25 cellular contexts compared by ENCODE assay signal in genomic region chr18:67728364-67728763, GRCh38.
"Had no signal": no experiment of that assay in that cellular context is flagged by ENCODE, and none has a peak within 500 bp of the region (broad histone marks: within the 10 kb centered on the region; RNA-seq: fewer than 3 reads in every experiment).

No MANE protein-coding gene starts in this region.

- ATAC-seq: effector memory CD8-positive, alpha-beta T cell; heart left ventricle; left cardiac atrium; left lung; naive thymus-derived CD4-positive, alpha-beta T cell; sciatic nerve; stimulated activated naive CD8-positive, alpha-beta T cell treated with anti-CD3 and anti-CD28 coated beads, Interleukin-15, amount 100 ng/mL, for 72 hours; upper lobe of right lung had no signal

- H3K9ac ChIP-seq: neural progenitor cell had no signal

- H2AFZ ChIP-seq: hepatocyte, neural progenitor cell had no signal

- H3K4me2 ChIP-seq: hepatocyte, neural progenitor cell, smooth muscle cell had no signal

- H3K27ac ChIP-seq: coronary artery, esophagus muscularis mucosa, heart left ventricle, hepatocyte, left lung, neural progenitor cell, prostate gland, right atrium auricular region, suprapubic skin, transverse colon, upper lobe of right lung, uterus had no signal

- FAIRE-seq: frontal cortex had no signal

- H3K4me1 ChIP-seq: esophagus muscularis mucosa, heart left ventricle, left lung, neural progenitor cell, prostate gland, right atrium auricular region, suprapubic skin, transverse colon, upper lobe of right lung, uterus had no signal

- H3K36me3 ChIP-seq: esophagus muscularis mucosa, heart left ventricle, left lung, neural progenitor cell, prostate gland, right atrium auricular region, suprapubic skin, transverse colon, upper lobe of right lung, uterus had no signal

- H3K4me3 ChIP-seq: coronary artery, esophagus muscularis mucosa, heart left ventricle, hepatocyte, left lung, neural progenitor cell, prostate gland, right atrium auricular region, smooth muscle cell, suprapubic skin, transverse colon, upper lobe of right lung, uterus had no signal

- DNase-seq: effector memory CD8-positive, alpha-beta T cell; heart left ventricle; left cardiac atrium; left lung; mesendoderm; midbrain; naive thymus-derived CD4-positive, alpha-beta T cell; stimulated activated CD4-positive, alpha-beta T cell treated with anti-CD3 and anti-CD28 coated beads, Interleukin-12 subunit alpha, Interleukin-12 subunit beta, amount 100 ng/mL, for 4 hours; stimulated activated CD4-positive, alpha-beta T cell treated with anti-CD3 and anti-CD28 coated beads, Interleukin-1b, Interleukin-23, amount 100 ng/mL, for 48 hours; stimulated activated CD4-positive, alpha-beta T cell treated with anti-CD3 and anti-CD28 coated beads, Interleukin-4, amount 100 ng/mL, for 1 hour; stimulated activated CD8-positive, alpha-beta memory T cell treated with anti-CD3 and anti-CD28 coated beads, Interleukin-4, amount 100 ng/mL, for 48 hours; stimulated activated naive CD8-positive, alpha-beta T cell treated with anti-CD3 and anti-CD28 coated beads, Interleukin-15, amount 100 ng/mL, for 72 hours; transverse colon; upper lobe of right lung; uterus had no signal

- H3K79me2 ChIP-seq: hepatocyte had no signal

- H3K27me3 ChIP-seq: esophagus muscularis mucosa, heart left ventricle, hepatocyte, left lung, neural progenitor cell, right atrium auricular region, suprapubic skin, transverse colon, upper lobe of right lung, uterus had no signal

- H3K9me3 ChIP-seq: esophagus muscularis mucosa, prostate gland, right atrium auricular region, suprapubic skin, transverse colon, upper lobe of right lung, uterus had no signal
